Comparison of ENCODE assay signal across 27 cellular contexts in genomic region chr17:6675426-6675825, GRCh38. TPM values are rescaled to one million over a fixed set of nuclear protein-coding genes. Genes with fewer than 3 reads are reported as not detected.
"Had no signal": no experiment of that assay in that cellular context is flagged by ENCODE, and none has a peak within 500 bp of the region (broad histone marks: within the 10 kb centered on the region; RNA-seq: fewer than 3 reads in every experiment).

No MANE protein-coding gene starts in this region.

- DNase-seq: dorsolateral prefrontal cortex; effector CD4-positive, alpha-beta T cell; foreskin fibroblast; gastrocnemius medialis; head of caudate nucleus; left ventricle myocardium superior; lower lobe of right lung; natural killer cell; stimulated activated CD4-positive, alpha-beta T cell treated with anti-CD3 and anti-CD28 coated beads, Interleukin-12 subunit alpha, Interleukin-12 subunit beta, amount 100 ng/mL, for 4 hours; stimulated activated CD4-positive, alpha-beta T cell treated with anti-CD3 and anti-CD28 coated beads, Interleukin-1b, Interleukin-23, amount 100 ng/mL, for 48 hours; stimulated activated CD4-positive, alpha-beta T cell treated with anti-CD3 and anti-CD28 coated beads, Interleukin-4, amount 100 ng/mL, for 1 hour; stimulated activated CD8-positive, alpha-beta memory T cell treated with anti-CD3 and anti-CD28 coated beads, Interleukin-4, amount 100 ng/mL, for 48 hours; stimulated activated naive CD4-positive, alpha-beta T cell; stimulated activated naive CD8-positive, alpha-beta T cell treated with anti-CD3 and anti-CD28 coated beads, Interleukin-15, amount 100 ng/mL, for 72 hours; transverse colon had no signal

- H3K36me3 Mint-ChIP-seq: natural killer cell had no signal

- H3K4me3 ChIP-seq: dorsolateral prefrontal cortex, gastrocnemius medialis, lower lobe of right lung, prostate gland, right atrium auricular region, smooth muscle cell, suprapubic skin, transverse colon, vagina had no signal

- H3K36me3 ChIP-seq: gastrocnemius medialis, lower lobe of right lung, neutrophil, prostate gland, right atrium auricular region, suprapubic skin, transverse colon, vagina had no signal

- H3K4me2 ChIP-seq: smooth muscle cell had no signal

- H3K4me3 Mint-ChIP-seq: natural killer cell; stimulated activated naive CD8-positive, alpha-beta T cell treated with anti-CD3 and anti-CD28 coated beads, Interleukin-15, amount 100 ng/mL, for 72 hours had no signal

- H3K4me1 ChIP-seq: gastrocnemius medialis, lower lobe of right lung, parathyroid adenoma, prostate gland, right atrium auricular region, suprapubic skin, transverse colon, vagina had no signal

- H3K9me3 ChIP-seq: gastrocnemius medialis, lower lobe of right lung, neutrophil, prostate gland, right atrium auricular region, suprapubic skin, transverse colon, vagina had no signal

- H3K9ac ChIP-seq: parathyroid adenoma had no signal

- H3K9me3 Mint-ChIP-seq: natural killer cell; stimulated activated naive CD8-positive, alpha-beta T cell treated with anti-CD3 and anti-CD28 coated beads, Interleukin-15, amount 100 ng/mL, for 72 hours had no signal

- H3K27ac ChIP-seq: dorsolateral prefrontal cortex, epithelial cell of prostate, gastrocnemius medialis, lower lobe of right lung, neutrophil, parathyroid adenoma, prostate gland, right atrium auricular region, suprapubic skin, transverse colon, vagina had no signal

- H3K27me3 ChIP-seq: right atrium auricular region, vagina had no signal

- H3K27ac Mint-ChIP-seq: natural killer cell; stimulated activated naive CD8-positive, alpha-beta T cell treated with anti-CD3 and anti-CD28 coated beads, Interleukin-15, amount 100 ng/mL, for 72 hours had no signal

- H2AFZ ChIP-seq: parathyroid adenoma had no signal

RNA-seq across cellular contexts. Expression of gene SLC13A5, which starts 37.7 kb away (rescaled TPM):
- total RNA-seq: glomerular endothelial cell, left ventricle myocardium superior, lower lobe of right lung, mononuclear cell, natural killer cell, right atrium auricular region, transverse colon, ureter had no signal
- polyA plus RNA-seq: neural cell, smooth muscle cell had no signal
